ENCODE assay signal across 6 cellular contexts in the genomic region with DNA sequence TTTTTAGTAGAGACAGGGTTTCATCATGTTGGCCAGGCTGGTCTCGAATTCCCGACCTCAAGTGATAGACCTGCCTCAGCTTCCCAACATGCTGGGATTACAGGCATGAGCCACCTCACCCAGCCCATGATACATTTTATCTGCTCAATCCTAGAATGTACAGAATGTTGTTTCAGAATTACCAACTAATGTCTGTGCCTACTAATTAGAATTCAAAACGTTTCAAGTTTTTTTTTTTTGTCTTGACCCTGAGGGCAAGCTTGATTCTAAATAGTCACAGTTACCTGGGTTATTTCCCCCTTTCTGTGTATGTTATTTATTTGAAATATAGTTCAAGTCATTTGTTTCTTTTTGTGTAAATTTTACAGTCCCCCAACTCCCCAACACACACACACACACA.
"Had no signal": no experiment of that assay in that cellular context is flagged by ENCODE, and none has a peak within 500 bp of the region (broad histone marks: within the 10 kb centered on the region; RNA-seq: fewer than 3 reads in every experiment).

No MANE protein-coding gene starts in this region.

- H3K27ac Mint-ChIP-seq: IgD-negative memory B cell had no signal

- DNase-seq: IMR-90, KBM-7, KG1 had no signal

- H3K4me3 ChIP-seq: K562 had no signal

- H3K9me3 Mint-ChIP-seq: IgD-negative memory B cell had no signal

- H3K27ac ChIP-seq: HL-60 had no signal

- H3K36me3 Mint-ChIP-seq: IgD-negative memory B cell had no signal
